Comparison of ENCODE assay signal across 34 cellular contexts in genomic region chr5:156684216-156684615, GRCh38.
"Had no signal": no experiment of that assay in that cellular context is flagged by ENCODE, and none has a peak within 500 bp of the region (broad histone marks: within the 10 kb centered on the region; RNA-seq: fewer than 3 reads in every experiment).

No MANE protein-coding gene starts in this region.

- H3K27ac ChIP-seq: ascending aorta, brain microvascular endothelial cell, breast epithelium, VCaP had no signal

- DNase-seq: activated B cell treated with CpG ODN at 0.5 μM for 24 hours; activated CD4-positive, alpha-beta memory T cell treated with anti-CD3 and anti-CD28 coated beads for 36 hours; activated CD4-positive, alpha-beta T cell treated with anti-CD3 and anti-CD28 coated beads for 4 hours; activated CD4-positive, alpha-beta T cell treated with anti-CD3 and anti-CD28 coated beads, Interleukin-2, amount 10 ng/mL, durations not matched to agents 24 days and 14 days; activated CD4-positive, alpha-beta T cell treated with anti-CD3 and anti-CD28 coated beads, Interleukin-2, amount 50 U/mL, for 1 hour; activated CD4-positive, alpha-beta T cell treated with anti-CD3 and anti-CD28 coated beads, Interleukin-2, amount 50 U/mL, for 4 hours; activated CD4-positive, CD25-positive, alpha-beta regulatory T cell treated with anti-CD3 and anti-CD28 coated beads, Interleukin-2, amount 50 U/mL, for 72 hours; activated CD8-positive, alpha-beta memory T cell treated with anti-CD3 and anti-CD28 coated beads, Interleukin-2, amount 50 U/mL, for 4 hours; activated CD8-positive, alpha-beta T cell treated with anti-CD3 and anti-CD28 coated beads for 36 hours; activated effector memory CD4-positive, alpha-beta T cell treated with Interleukin-2 at 50 U/mL for 16 hours; activated gamma-delta T cell; activated naive CD4-positive, alpha-beta T cell treated with anti-CD3 and anti-CD28 coated beads, Interleukin-2, amount 10 ng/mL, durations not matched to agents 7 days and 5 days; activated naive CD4-positive, alpha-beta T cell treated with Interleukin-2 at 50 U/mL for 16 hours; activated naive CD8-positive, alpha-beta T cell treated with anti-CD3 and anti-CD28 coated beads, Interleukin-2, amount 10 ng/mL, durations not matched to agents 7 days and 5 days; activated naive CD8-positive, alpha-beta T cell treated with anti-CD3 and anti-CD28 coated beads, Interleukin-2, amount 50 U/mL, for 24 hours; activated T-cell treated with anti-CD3 and anti-CD28 coated beads for 4 hours; activated T-cell treated with anti-CD3 and anti-CD28 coated beads, Interleukin-2, amount 50 U/mL, for 1 hour; activated T-cell treated with anti-CD3 and anti-CD28 coated beads, Interleukin-2, amount 50 U/mL, for 4 hours; amygdala; anterior cingulate cortex; brain microvascular endothelial cell; central memory CD4-positive, alpha-beta T cell; T-helper 1 cell; T-helper 2 cell; T-helper 9 cell had no signal

- H3K36me3 Mint-ChIP-seq: activated CD4-positive, alpha-beta memory T cell treated with anti-CD3 and anti-CD28 coated beads for 36 hours; activated naive CD4-positive, alpha-beta T cell treated with anti-CD3 and anti-CD28 coated beads, Interleukin-2, amount 10 ng/mL, durations not matched to agents 7 days and 5 days; activated naive CD4-positive, alpha-beta T cell treated with anti-CD3 and anti-CD28 coated beads, Interleukin-2, amount 50 U/mL, for 24 hours; activated naive CD8-positive, alpha-beta T cell; activated naive CD8-positive, alpha-beta T cell treated with anti-CD3 and anti-CD28 coated beads, Interleukin-2, amount 10 ng/mL, durations not matched to agents 7 days and 5 days had no signal

- H3K9me3 Mint-ChIP-seq: activated B cell treated with CpG ODN at 0.5 μM for 24 hours; activated CD4-positive, alpha-beta memory T cell treated with anti-CD3 and anti-CD28 coated beads for 36 hours; activated CD4-positive, alpha-beta T cell treated with anti-CD3 and anti-CD28 coated beads, Interleukin-2, amount 10 ng/mL, durations not matched to agents 24 days and 14 days; activated CD8-positive, alpha-beta T cell treated with anti-CD3 and anti-CD28 coated beads for 36 hours; activated naive CD4-positive, alpha-beta T cell treated with anti-CD3 and anti-CD28 coated beads, Interleukin-2, amount 10 ng/mL, durations not matched to agents 7 days and 5 days; activated naive CD4-positive, alpha-beta T cell treated with anti-CD3 and anti-CD28 coated beads, Interleukin-2, amount 50 U/mL, for 24 hours; activated naive CD8-positive, alpha-beta T cell treated with anti-CD3 and anti-CD28 coated beads, Interleukin-2, amount 10 ng/mL, durations not matched to agents 7 days and 5 days; activated naive CD8-positive, alpha-beta T cell treated with anti-CD3 and anti-CD28 coated beads, Interleukin-2, amount 50 U/mL, for 24 hours; activated T-cell treated with anti-CD3 and anti-CD28 coated beads, Interleukin-2, amount 50 U/mL, for 4 hours; activated T-helper 2 cell treated with anti-CD3 and anti-CD28 coated beads, Interferon-gamma antibody, Interleukin-2, Interleukin-4, amounts not matched to agents 10 μg/mL and 5 μg/mL and 100 μg/mL, durations not matched to agents 14 hours and 24 hours and 36 hours; T-helper 2 cell treated with Interferon-gamma antibody and Interleukin-4, amounts not matched to agents 5 μg/mL and 100 μg/mL, for 36 hours had no signal

- ATAC-seq: activated CD8-positive, alpha-beta T cell treated with anti-CD3 and anti-CD28 coated beads for 36 hours; activated naive CD8-positive, alpha-beta T cell treated with anti-CD3 and anti-CD28 coated beads, Interleukin-2, amount 50 U/mL, for 24 hours; activated T-cell treated with anti-CD3 and anti-CD28 coated beads, Interleukin-2, amount 50 U/mL, for 4 hours had no signal

- H3K36me3 ChIP-seq: ascending aorta, brain microvascular endothelial cell, breast epithelium had no signal

- H3K9me3 ChIP-seq: ascending aorta, breast epithelium had no signal

- H3K4me3 Mint-ChIP-seq: activated B cell treated with CpG ODN at 0.5 μM for 24 hours; activated CD4-positive, alpha-beta memory T cell treated with anti-CD3 and anti-CD28 coated beads for 36 hours; activated CD4-positive, alpha-beta T cell treated with anti-CD3 and anti-CD28 coated beads, Interleukin-2, amount 10 ng/mL, durations not matched to agents 24 days and 14 days; activated CD8-positive, alpha-beta T cell treated with anti-CD3 and anti-CD28 coated beads for 36 hours; activated naive CD4-positive, alpha-beta T cell treated with anti-CD3 and anti-CD28 coated beads, Interleukin-2, amount 10 ng/mL, durations not matched to agents 7 days and 5 days; activated naive CD4-positive, alpha-beta T cell treated with anti-CD3 and anti-CD28 coated beads, Interleukin-2, amount 50 U/mL, for 24 hours; activated naive CD8-positive, alpha-beta T cell; activated naive CD8-positive, alpha-beta T cell treated with anti-CD3 and anti-CD28 coated beads, Interleukin-2, amount 10 ng/mL, durations not matched to agents 7 days and 5 days; activated naive CD8-positive, alpha-beta T cell treated with anti-CD3 and anti-CD28 coated beads, Interleukin-2, amount 50 U/mL, for 24 hours; activated T-cell treated with anti-CD3 and anti-CD28 coated beads, Interleukin-2, amount 50 U/mL, for 4 hours; T-helper 1 cell treated with Interleukin-12 subunit alpha and Interleukin-12 subunit beta and Interleukin-4 antibody, amounts not matched to agents 30 μg/mL and 1 μg/mL, for 36 hours; T-helper 2 cell treated with Interferon-gamma antibody and Interleukin-4, amounts not matched to agents 5 μg/mL and 100 μg/mL, for 36 hours had no signal

- H3K27ac Mint-ChIP-seq: activated B cell treated with CpG ODN at 0.5 μM for 24 hours; activated CD4-positive, alpha-beta memory T cell treated with anti-CD3 and anti-CD28 coated beads for 36 hours; activated CD4-positive, alpha-beta T cell treated with anti-CD3 and anti-CD28 coated beads, Interleukin-2, amount 10 ng/mL, durations not matched to agents 24 days and 14 days; activated CD8-positive, alpha-beta T cell treated with anti-CD3 and anti-CD28 coated beads for 36 hours; activated naive CD4-positive, alpha-beta T cell treated with anti-CD3 and anti-CD28 coated beads, Interleukin-2, amount 10 ng/mL, durations not matched to agents 7 days and 5 days; activated naive CD4-positive, alpha-beta T cell treated with anti-CD3 and anti-CD28 coated beads, Interleukin-2, amount 50 U/mL, for 24 hours; activated naive CD8-positive, alpha-beta T cell; activated naive CD8-positive, alpha-beta T cell treated with anti-CD3 and anti-CD28 coated beads, Interleukin-2, amount 10 ng/mL, durations not matched to agents 7 days and 5 days; activated naive CD8-positive, alpha-beta T cell treated with anti-CD3 and anti-CD28 coated beads, Interleukin-2, amount 50 U/mL, for 24 hours; activated T-helper 2 cell treated with anti-CD3 and anti-CD28 coated beads, Interferon-gamma antibody, Interleukin-2, Interleukin-4, amounts not matched to agents 10 μg/mL and 5 μg/mL and 100 μg/mL, durations not matched to agents 14 hours and 24 hours and 36 hours; T-helper 1 cell treated with Interleukin-12 subunit alpha and Interleukin-12 subunit beta and Interleukin-4 antibody, amounts not matched to agents 30 μg/mL and 1 μg/mL, for 36 hours; T-helper 2 cell treated with Interferon-gamma antibody and Interleukin-4, amounts not matched to agents 5 μg/mL and 100 μg/mL, for 36 hours had no signal

- H3K4me1 ChIP-seq: breast epithelium had no signal

- H3K27me3 ChIP-seq: ascending aorta, brain microvascular endothelial cell, breast epithelium had no signal

- H3K4me3 ChIP-seq: ascending aorta, breast epithelium had no signal

- FAIRE-seq: TTC549 had no signal

- H3K4me1 Mint-ChIP-seq: activated B cell treated with CpG ODN at 0.5 μM for 24 hours; activated CD4-positive, alpha-beta T cell treated with anti-CD3 and anti-CD28 coated beads, Interleukin-2, amount 10 ng/mL, durations not matched to agents 24 days and 14 days; activated naive CD4-positive, alpha-beta T cell treated with anti-CD3 and anti-CD28 coated beads, Interleukin-2, amount 50 U/mL, for 24 hours; activated naive CD8-positive, alpha-beta T cell treated with anti-CD3 and anti-CD28 coated beads, Interleukin-2, amount 10 ng/mL, durations not matched to agents 7 days and 5 days had no signal
